In the genomic region with DNA sequence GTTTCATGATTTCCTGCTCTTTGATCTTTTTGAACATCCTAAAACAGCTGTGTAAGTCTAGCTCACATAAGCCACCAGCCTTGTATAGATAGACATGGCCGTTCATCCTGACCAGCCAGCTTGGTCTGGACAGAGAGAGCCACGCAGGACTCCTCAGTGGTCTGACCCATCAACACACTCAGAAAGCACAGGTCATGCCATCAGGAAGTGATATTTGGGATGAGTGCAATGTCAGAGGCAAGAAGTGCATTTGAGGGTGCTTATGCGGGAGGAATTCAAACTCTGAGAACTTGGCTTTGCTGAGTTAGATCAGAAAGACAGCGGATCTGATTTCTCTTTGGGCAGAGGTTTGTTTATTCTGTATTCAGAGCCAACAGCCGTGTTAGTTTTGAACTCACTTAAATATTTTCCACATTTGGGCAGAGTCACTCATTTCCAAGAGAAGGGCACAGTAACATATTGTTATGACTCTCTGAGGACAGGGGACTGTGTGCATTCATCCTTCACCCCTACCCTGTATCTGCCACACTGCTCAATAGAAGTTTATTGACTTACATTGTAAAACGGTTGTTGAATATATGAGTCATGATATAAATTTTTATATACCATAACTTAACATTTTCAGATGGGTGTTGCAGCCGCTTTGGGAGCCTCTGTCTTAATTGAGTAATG, we compare ENCODE assay signal across 20 cellular contexts.
"Had no signal": no experiment of that assay in that cellular context is flagged by ENCODE, and none has a peak within 500 bp of the region (broad histone marks: within the 10 kb centered on the region; RNA-seq: fewer than 3 reads in every experiment).

No MANE protein-coding gene starts in this region.

- H3K4me1 ChIP-seq: body of pancreas, lower lobe of right lung, neural progenitor cell, psoas muscle, right lobe of liver had no signal

- H3K9me3 ChIP-seq: body of pancreas, lower lobe of right lung, psoas muscle, right lobe of liver, thoracic aorta had no signal

- H3K27me3 ChIP-seq: body of pancreas, neural progenitor cell, right lobe of liver had no signal

- H3K4me3 Mint-ChIP-seq: activated B cell treated with CpG ODN at 0.5 μM for 24 hours; activated naive CD8-positive, alpha-beta T cell treated with anti-CD3 and anti-CD28 coated beads for 36 hours; activated T-cell treated with anti-CD3 and anti-CD28 coated beads, Interleukin-2, amount 50 U/mL, for 4 hours; mesothelial cell of epicardium; neural progenitor cell had no signal

- H3K4me1 Mint-ChIP-seq: activated B cell treated with CpG ODN at 0.5 μM for 24 hours, neural progenitor cell had no signal

- H3K36me3 Mint-ChIP-seq: activated naive CD8-positive, alpha-beta T cell treated with anti-CD3 and anti-CD28 coated beads for 36 hours; mesothelial cell of epicardium; neural progenitor cell had no signal

- H3K36me3 ChIP-seq: lower lobe of right lung, neural progenitor cell, right lobe of liver, thoracic aorta had no signal

- DNase-seq: activated B cell treated with CpG ODN at 0.5 μM for 24 hours; activated CD4-positive, alpha-beta T cell treated with anti-CD3 and anti-CD28 coated beads, Interleukin-2, amount 50 U/mL, for 1 hour; activated gamma-delta T cell; activated naive CD8-positive, alpha-beta T cell treated with anti-CD3 and anti-CD28 coated beads for 36 hours; activated T-cell treated with anti-CD3 and anti-CD28 coated beads, Interleukin-2, amount 50 U/mL, for 4 hours; amygdala; body of pancreas; central memory CD4-positive, alpha-beta T cell; cortex of kidney; effector CD8-positive, alpha-beta T cell; foreskin keratinocyte; glutamatergic neuron; hypothalamus; lower lobe of right lung; psoas muscle; right lobe of liver; T-helper 2 cell had no signal

- ATAC-seq: activated T-cell treated with anti-CD3 and anti-CD28 coated beads, Interleukin-2, amount 50 U/mL, for 4 hours; body of pancreas; foreskin keratinocyte; lower lobe of right lung; psoas muscle; right lobe of liver had no signal

- H3K4me2 ChIP-seq: neural progenitor cell had no signal

- H3K27ac ChIP-seq: body of pancreas, foreskin keratinocyte, lower lobe of right lung, neural progenitor cell, psoas muscle, right lobe of liver, thoracic aorta had no signal

- H3K27ac Mint-ChIP-seq: activated B cell treated with CpG ODN at 0.5 μM for 24 hours; activated naive CD8-positive, alpha-beta T cell treated with anti-CD3 and anti-CD28 coated beads for 36 hours; mesothelial cell of epicardium; neural progenitor cell had no signal

- H3K9ac ChIP-seq: neural progenitor cell had no signal

- H3K4me3 ChIP-seq: body of pancreas, lower lobe of right lung, neural progenitor cell, psoas muscle, right lobe of liver, thoracic aorta had no signal

- H3K9me3 Mint-ChIP-seq: activated naive CD8-positive, alpha-beta T cell treated with anti-CD3 and anti-CD28 coated beads for 36 hours; activated T-cell treated with anti-CD3 and anti-CD28 coated beads, Interleukin-2, amount 50 U/mL, for 4 hours; mesothelial cell of epicardium had no signal

- H2AFZ ChIP-seq: neural progenitor cell had no signal
